8 cellular contexts compared by ENCODE assay signal in the genomic region with DNA sequence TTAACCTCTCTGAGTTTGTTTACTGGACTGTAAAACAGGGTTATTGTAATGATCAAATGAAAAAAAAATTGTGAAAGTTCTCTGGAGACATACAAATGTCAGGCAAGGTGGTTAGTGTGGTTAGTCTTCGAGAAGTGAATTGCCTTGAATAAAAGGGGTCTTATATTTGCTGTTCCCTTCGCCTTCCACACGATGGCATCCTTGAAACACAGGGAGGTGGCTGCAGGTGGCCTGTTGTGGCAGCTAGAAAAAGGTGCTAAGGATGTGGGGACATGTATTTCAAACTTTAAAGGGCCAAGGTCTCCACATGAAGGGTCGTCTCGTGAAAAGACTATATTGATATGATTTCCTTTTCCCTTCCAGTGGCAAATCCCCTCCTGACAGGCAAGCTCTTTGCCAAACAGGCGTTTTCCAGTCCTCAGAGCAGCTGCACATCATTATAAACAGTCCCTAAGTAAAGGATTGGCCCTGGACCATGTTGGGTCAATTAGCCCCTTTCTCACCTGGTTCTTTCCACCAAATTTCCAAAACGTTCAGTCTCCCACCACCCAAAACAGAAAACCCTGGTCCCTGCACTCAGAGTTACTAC.
A peak's percentile ranks its signal among the peaks of the same experiment; 100 is the strongest.
DNase-seq lines count a peak whose midpoint lies in the region; ATAC-seq, FAIRE-seq and TF ChIP-seq lines count a peak whose summit lies in the region.

No MANE protein-coding gene starts in this region.

- no peaks in the 10 kb centered on the region for H3K9me3 ChIP-seq in A549
- no peaks in the 10 kb centered on the region for H3K9me3 ChIP-seq in prostate gland

- intact Hi-C loops in prostate gland (cut with DNase I), result loop anchor here (10.0 kb wide), 1 partner anchor 421 kb away; no protein-coding TSS in a partner anchor

- H3K4me2 ChIP-seq in A549, result no peak overlapping the region

- ATAC-seq in A549 (peak; percentile 55 to 83; a peak in 3 of 6 replicates), GM18505 (IDR thresholded peaks at IDR 0.05; ENCODE audit: unreplicated experiment) (no peak), HG02588 (IDR thresholded peaks at IDR 0.05; ENCODE audit: unreplicated experiment) (no peak)

- H3K4me3 ChIP-seq in A549 (no peak overlapping the region), prostate gland (no peak overlapping the region)

- no peak for TF ChIP-seq EP300 in A549 (IDR thresholded peaks at IDR 0.05)

- H3K36me3 ChIP-seq in prostate gland, result no peaks in the 10 kb centered on the region

- peak; percentile 23 for FAIRE-seq in A549 (lab: Jason Lieb, UNC)

- H3K27ac ChIP-seq in A549, result no peak overlapping the region
- H3K27ac ChIP-seq in prostate gland, result no peak overlapping the region

- WGBS in A549 (ENCODE audit: missing lambda C conversion rate), result 12% methylated on average over 7 of the region's 7 CpGs
- WGBS in prostate gland, result 43% methylated on average over 7 of the region's 7 CpGs

- peak; percentile 74 for TF ChIP-seq CTCF in A549 (IDR thresholded peaks at IDR 0.05)
- TF ChIP-seq CTCF in GM12872 (IDR thresholded peaks at IDR 0.05; ENCODE audit: insufficient read depth, low read depth, low read length), result peak; percentile 78
- TF ChIP-seq CTCF in prostate gland (IDR thresholded peaks at IDR 0.05), result peak in 3 of 4 experiments; percentile 44 to 69 (median 63)

- peak; percentile 45 to 75 for DNase-seq in A549 (ENCODE audit: low read depth in 1 of 2, low spot score in 1 of 2)
- DNase-seq in NCI-H2171 (lab: John Stamatoyannopoulos, UW), result peak; percentile 27
- DNase-seq in activated CD8-positive, alpha-beta memory T cell treated with anti-CD3 and anti-CD28 coated beads for 4 hours (ENCODE audit: low read depth in 2 of 2), result peak; percentile 23 to 25
- DNase-seq in erythroblast (lab: John Stamatoyannopoulos, UW), result peak; percentile 36 to 51
- no peak for DNase-seq in prostate gland (ENCODE audit: low spot score)

- no peaks in the 10 kb centered on the region for H3K27me3 ChIP-seq in prostate gland (replicated peaks; ENCODE audit: insufficient read depth)

- POLR2A ChIA-PET in A549 (lab: Yijun Ruan, JAX), result no interaction called here

- H3K4me1 ChIP-seq in A549 (no peaks in the 10 kb centered on the region), prostate gland (replicated peaks) (no peaks in the 10 kb centered on the region)

- peak; percentile 90 to 98 for TF ChIP-seq RAD21 in A549 (conservative IDR thresholded peaks at IDR 0.05 in 1 of 2, IDR thresholded peaks at IDR 0.05 in 1 of 2)

- CTCF ChIA-PET in A549 (lab: Yijun Ruan, JAX), result interaction anchor here (0.6 to 3.0 kb wide), 31 partner anchors 11 to 425 kb away, joined by 3 to 23 read pairs (median 3); no protein-coding TSS in a partner anchor

- TF ChIP-seq POLR2A in A549 (IDR thresholded peaks at IDR 0.05; ENCODE audit: low read length) (no peak), erythroblast (IDR thresholded peaks at IDR 0.05; ENCODE audit: low read length) (no peak), prostate gland (IDR thresholded peaks at IDR 0.05) (no peak), GM18505 (IDR thresholded peaks at IDR 0.05; ENCODE audit: borderline replicate concordance, extremely low read depth, insufficient read depth, insufficient read length) (no peak)

TF ChIP-seq in A549, 52 proteins besides CTCF, POLR2A, EP300 and RAD21:
- peak; percentile 81 for TF ChIP-seq SMC3 (IDR thresholded peaks at IDR 0.05)
- TF ChIP-seq, protein P1, sequence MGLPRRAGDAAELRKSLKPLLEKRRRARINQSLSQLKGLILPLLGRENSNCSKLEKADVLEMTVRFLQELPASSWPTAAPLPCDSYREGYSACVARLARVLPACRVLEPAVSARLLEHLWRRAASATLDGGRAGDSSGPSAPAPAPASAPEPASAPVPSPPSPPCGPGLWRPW (IDR thresholded peaks at IDR 0.05), result no peak

Comparison
In these comparisons a context has a peak if more than half of its experiments do, and no peak if none do; other contexts are left out.
1. ATAC-seq: peak in A549 (2 of 2); none in GM18505 (single experiment) and HG02588 (single experiment).
2. Peak in every context shown above with its lines, with median percentiles within 50 percentile points of each other: CTCF ChIP-seq.